Comparison of ENCODE assay signal across 1 cellular context in the genomic region with DNA sequence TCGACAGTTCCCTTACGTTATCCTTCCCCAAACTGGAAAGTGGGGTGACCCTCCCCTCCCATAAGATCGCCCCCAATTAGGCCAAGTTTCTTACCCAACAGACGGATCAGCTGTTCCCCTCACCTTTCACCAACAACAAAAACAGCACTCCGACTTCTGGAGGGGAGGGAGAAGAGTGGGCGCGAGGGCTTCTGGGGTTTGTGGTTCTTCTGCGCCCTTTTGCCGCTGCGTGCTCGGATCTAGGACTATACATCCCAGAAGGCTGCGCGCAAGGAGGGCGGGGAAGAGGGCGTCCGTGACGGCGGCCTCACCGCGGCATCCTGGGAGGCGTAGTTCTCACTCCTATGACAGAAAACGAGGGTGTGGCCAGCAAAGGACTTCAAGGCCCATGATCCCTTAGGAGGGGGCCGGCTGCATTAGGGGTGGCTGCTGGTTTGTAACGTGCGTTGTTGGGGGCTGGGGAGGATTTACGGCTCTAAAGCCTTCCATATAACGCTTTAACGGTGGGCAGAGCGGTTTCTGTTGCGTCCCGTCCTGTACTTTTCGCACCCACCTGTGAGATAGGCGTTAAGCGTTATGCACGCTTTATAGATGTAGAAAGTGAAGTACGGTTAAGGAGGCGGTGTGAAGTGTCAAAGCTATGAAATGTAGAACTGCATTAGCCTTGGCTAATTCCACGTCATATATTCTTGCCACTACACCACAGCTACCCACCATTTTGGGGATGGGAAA.
TF ChIP-seq lines count a peak whose summit lies in the region.

A gene with protein sequence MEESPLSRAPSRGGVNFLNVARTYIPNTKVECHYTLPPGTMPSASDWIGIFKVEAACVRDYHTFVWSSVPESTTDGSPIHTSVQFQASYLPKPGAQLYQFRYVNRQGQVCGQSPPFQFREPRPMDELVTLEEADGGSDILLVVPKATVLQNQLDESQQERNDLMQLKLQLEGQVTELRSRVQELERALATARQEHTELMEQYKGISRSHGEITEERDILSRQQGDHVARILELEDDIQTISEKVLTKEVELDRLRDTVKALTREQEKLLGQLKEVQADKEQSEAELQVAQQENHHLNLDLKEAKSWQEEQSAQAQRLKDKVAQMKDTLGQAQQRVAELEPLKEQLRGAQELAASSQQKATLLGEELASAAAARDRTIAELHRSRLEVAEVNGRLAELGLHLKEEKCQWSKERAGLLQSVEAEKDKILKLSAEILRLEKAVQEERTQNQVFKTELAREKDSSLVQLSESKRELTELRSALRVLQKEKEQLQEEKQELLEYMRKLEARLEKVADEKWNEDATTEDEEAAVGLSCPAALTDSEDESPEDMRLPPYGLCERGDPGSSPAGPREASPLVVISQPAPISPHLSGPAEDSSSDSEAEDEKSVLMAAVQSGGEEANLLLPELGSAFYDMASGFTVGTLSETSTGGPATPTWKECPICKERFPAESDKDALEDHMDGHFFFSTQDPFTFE (minus strand): TSS at position 143 of the 732 bp plus-strand sequence. CDS start 2,210 bp downstream, outside the sequence.

TF ChIP-seq in HepG2, 621 proteins besides CTCF, POLR2A, EP300 and RAD21 (continued from another document and continues in another):
- TF ChIP-seq, protein P1, sequence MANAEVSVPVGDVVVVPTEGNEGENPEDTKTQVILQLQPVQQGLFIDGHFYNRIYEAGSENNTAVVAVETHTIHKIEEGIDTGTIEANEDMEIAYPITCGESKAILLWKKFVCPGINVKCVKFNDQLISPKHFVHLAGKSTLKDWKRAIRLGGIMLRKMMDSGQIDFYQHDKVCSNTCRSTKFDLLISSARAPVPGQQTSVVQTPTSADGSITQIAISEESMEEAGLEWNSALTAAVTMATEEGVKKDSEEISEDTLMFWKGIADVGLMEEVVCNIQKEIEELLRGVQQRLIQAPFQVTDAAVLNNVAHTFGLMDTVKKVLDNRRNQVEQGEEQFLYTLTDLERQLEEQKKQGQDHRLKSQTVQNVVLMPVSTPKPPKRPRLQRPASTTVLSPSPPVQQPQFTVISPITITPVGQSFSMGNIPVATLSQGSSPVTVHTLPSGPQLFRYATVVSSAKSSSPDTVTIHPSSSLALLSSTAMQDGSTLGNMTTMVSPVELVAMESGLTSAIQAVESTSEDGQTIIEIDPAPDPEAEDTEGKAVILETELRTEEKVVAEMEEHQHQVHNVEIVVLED (CRISPR knock-in tag; IDR thresholded peaks at IDR 0.05; ENCODE audit: borderline replicate concordance) = peak; percentile 99
- TF ChIP-seq, protein P2, sequence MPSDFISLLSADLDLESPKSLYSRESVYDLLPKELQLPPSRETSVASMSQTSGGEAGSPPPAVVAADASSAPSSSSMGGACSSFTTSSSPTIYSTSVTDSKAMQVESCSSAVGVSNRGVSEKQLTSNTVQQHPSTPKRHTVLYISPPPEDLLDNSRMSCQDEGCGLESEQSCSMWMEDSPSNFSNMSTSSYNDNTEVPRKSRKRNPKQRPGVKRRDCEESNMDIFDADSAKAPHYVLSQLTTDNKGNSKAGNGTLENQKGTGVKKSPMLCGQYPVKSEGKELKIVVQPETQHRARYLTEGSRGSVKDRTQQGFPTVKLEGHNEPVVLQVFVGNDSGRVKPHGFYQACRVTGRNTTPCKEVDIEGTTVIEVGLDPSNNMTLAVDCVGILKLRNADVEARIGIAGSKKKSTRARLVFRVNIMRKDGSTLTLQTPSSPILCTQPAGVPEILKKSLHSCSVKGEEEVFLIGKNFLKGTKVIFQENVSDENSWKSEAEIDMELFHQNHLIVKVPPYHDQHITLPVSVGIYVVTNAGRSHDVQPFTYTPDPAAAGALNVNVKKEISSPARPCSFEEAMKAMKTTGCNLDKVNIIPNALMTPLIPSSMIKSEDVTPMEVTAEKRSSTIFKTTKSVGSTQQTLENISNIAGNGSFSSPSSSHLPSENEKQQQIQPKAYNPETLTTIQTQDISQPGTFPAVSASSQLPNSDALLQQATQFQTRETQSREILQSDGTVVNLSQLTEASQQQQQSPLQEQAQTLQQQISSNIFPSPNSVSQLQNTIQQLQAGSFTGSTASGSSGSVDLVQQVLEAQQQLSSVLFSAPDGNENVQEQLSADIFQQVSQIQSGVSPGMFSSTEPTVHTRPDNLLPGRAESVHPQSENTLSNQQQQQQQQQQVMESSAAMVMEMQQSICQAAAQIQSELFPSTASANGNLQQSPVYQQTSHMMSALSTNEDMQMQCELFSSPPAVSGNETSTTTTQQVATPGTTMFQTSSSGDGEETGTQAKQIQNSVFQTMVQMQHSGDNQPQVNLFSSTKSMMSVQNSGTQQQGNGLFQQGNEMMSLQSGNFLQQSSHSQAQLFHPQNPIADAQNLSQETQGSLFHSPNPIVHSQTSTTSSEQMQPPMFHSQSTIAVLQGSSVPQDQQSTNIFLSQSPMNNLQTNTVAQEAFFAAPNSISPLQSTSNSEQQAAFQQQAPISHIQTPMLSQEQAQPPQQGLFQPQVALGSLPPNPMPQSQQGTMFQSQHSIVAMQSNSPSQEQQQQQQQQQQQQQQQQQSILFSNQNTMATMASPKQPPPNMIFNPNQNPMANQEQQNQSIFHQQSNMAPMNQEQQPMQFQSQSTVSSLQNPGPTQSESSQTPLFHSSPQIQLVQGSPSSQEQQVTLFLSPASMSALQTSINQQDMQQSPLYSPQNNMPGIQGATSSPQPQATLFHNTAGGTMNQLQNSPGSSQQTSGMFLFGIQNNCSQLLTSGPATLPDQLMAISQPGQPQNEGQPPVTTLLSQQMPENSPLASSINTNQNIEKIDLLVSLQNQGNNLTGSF (CRISPR knock-in tag; IDR thresholded peaks at IDR 0.05) = no peak
- TF ChIP-seq, protein P3, sequence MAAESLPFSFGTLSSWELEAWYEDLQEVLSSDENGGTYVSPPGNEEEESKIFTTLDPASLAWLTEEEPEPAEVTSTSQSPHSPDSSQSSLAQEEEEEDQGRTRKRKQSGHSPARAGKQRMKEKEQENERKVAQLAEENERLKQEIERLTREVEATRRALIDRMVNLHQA (CRISPR knock-in tag; IDR thresholded peaks at IDR 0.05) = no peak
- no peak for TF ChIP-seq EHMT2 (IDR thresholded peaks at IDR 0.05; ENCODE audit: borderline replicate concordance, low read depth, low read length)
- TF ChIP-seq KLF9 (CRISPR knock-in tag; IDR thresholded peaks at IDR 0.05; ENCODE audit: low read depth) = 0 out of 2 replicates have a peak, but pooled peaks have one; percentile 31
- TF ChIP-seq PTBP1 (IDR thresholded peaks at IDR 0.05; ENCODE audit: low read depth, low read length, poor library complexity, severe bottlenecking) = no peak
- TF ChIP-seq, protein P4, sequence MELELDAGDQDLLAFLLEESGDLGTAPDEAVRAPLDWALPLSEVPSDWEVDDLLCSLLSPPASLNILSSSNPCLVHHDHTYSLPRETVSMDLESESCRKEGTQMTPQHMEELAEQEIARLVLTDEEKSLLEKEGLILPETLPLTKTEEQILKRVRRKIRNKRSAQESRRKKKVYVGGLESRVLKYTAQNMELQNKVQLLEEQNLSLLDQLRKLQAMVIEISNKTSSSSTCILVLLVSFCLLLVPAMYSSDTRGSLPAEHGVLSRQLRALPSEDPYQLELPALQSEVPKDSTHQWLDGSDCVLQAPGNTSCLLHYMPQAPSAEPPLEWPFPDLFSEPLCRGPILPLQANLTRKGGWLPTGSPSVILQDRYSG (CRISPR knock-in tag; IDR thresholded peaks at IDR 0.05) = no peak
- TF ChIP-seq, protein P5, sequence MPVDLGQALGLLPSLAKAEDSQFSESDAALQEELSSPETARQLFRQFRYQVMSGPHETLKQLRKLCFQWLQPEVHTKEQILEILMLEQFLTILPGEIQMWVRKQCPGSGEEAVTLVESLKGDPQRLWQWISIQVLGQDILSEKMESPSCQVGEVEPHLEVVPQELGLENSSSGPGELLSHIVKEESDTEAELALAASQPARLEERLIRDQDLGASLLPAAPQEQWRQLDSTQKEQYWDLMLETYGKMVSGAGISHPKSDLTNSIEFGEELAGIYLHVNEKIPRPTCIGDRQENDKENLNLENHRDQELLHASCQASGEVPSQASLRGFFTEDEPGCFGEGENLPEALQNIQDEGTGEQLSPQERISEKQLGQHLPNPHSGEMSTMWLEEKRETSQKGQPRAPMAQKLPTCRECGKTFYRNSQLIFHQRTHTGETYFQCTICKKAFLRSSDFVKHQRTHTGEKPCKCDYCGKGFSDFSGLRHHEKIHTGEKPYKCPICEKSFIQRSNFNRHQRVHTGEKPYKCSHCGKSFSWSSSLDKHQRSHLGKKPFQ (CRISPR knock-in tag; IDR thresholded peaks at IDR 0.05; ENCODE audit: insufficient replicate concordance) = no peak
- TF ChIP-seq ZFP1 (CRISPR knock-in tag; IDR thresholded peaks at IDR 0.05) = no peak
- TF ChIP-seq ZNF12 (CRISPR knock-in tag; IDR thresholded peaks at IDR 0.05) = no peak
- no peak for TF ChIP-seq TCF7 (IDR thresholded peaks at IDR 0.05; ENCODE audit: low read depth)
- no peak for TF ChIP-seq ZNF263 (CRISPR knock-in tag; IDR thresholded peaks at IDR 0.05)
- TF ChIP-seq JARID2 (CRISPR knock-in tag; IDR thresholded peaks at IDR 0.05; ENCODE audit: insufficient replicate concordance) = no peak
- no peak for TF ChIP-seq ZNF552 (CRISPR knock-in tag; IDR thresholded peaks at IDR 0.05; ENCODE audit: borderline replicate concordance)
- TF ChIP-seq, protein P6, sequence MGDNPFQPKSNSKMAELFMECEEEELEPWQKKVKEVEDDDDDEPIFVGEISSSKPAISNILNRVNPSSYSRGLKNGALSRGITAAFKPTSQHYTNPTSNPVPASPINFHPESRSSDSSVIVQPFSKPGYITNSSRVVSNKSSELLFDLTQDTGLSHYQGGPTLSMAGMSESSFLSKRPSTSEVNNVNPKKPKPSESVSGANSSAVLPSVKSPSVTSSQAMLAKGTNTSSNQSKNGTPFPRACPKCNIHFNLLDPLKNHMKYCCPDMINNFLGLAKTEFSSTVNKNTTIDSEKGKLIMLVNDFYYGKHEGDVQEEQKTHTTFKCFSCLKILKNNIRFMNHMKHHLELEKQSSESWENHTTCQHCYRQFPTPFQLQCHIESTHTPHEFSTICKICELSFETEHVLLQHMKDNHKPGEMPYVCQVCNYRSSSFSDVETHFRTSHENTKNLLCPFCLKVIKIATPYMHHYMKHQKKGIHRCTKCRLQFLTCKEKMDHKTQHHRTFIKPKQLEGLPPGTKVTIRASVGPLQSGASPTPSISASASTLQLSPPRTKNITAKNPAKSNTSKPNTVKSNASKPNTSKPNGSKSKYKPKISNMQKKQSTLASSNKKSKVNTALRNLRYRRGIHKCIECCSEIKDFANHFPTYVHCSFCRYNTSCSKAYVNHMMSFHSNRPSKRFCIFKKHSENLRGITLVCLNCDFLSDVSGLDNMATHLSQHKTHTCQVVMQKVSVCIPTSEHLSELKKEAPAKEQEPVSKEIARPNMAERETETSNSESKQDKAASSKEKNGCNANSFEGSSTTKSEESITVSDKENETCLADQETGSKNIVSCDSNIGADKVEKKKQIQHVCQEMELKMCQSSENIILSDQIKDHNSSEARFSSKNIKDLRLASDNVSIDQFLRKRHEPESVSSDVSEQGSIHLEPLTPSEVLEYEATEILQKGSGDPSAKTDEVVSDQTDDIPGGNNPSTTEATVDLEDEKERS (CRISPR knock-in tag; IDR thresholded peaks at IDR 0.05) = peak; percentile 50; the same call in 1 of the 2 replicates
- TF ChIP-seq, protein P7, sequence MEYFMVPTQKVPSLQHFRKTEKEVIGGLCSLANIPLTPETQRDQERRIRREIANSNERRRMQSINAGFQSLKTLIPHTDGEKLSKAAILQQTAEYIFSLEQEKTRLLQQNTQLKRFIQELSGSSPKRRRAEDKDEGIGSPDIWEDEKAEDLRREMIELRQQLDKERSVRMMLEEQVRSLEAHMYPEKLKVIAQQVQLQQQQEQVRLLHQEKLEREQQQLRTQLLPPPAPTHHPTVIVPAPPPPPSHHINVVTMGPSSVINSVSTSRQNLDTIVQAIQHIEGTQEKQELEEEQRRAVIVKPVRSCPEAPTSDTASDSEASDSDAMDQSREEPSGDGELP (IDR thresholded peaks at IDR 0.05; ENCODE audit: borderline replicate concordance, low read depth) = peak; percentile 99
- TF ChIP-seq, protein P8, sequence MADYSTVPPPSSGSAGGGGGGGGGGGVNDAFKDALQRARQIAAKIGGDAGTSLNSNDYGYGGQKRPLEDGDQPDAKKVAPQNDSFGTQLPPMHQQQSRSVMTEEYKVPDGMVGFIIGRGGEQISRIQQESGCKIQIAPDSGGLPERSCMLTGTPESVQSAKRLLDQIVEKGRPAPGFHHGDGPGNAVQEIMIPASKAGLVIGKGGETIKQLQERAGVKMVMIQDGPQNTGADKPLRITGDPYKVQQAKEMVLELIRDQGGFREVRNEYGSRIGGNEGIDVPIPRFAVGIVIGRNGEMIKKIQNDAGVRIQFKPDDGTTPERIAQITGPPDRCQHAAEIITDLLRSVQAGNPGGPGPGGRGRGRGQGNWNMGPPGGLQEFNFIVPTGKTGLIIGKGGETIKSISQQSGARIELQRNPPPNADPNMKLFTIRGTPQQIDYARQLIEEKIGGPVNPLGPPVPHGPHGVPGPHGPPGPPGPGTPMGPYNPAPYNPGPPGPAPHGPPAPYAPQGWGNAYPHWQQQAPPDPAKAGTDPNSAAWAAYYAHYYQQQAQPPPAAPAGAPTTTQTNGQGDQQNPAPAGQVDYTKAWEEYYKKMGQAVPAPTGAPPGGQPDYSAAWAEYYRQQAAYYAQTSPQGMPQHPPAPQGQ (CRISPR knock-in tag; IDR thresholded peaks at IDR 0.05; ENCODE audit: borderline replicate concordance) = no peak
- TF ChIP-seq SKI (IDR thresholded peaks at IDR 0.05; ENCODE audit: partially characterized antibody) = peak; percentile 10
- TF ChIP-seq, protein P9, sequence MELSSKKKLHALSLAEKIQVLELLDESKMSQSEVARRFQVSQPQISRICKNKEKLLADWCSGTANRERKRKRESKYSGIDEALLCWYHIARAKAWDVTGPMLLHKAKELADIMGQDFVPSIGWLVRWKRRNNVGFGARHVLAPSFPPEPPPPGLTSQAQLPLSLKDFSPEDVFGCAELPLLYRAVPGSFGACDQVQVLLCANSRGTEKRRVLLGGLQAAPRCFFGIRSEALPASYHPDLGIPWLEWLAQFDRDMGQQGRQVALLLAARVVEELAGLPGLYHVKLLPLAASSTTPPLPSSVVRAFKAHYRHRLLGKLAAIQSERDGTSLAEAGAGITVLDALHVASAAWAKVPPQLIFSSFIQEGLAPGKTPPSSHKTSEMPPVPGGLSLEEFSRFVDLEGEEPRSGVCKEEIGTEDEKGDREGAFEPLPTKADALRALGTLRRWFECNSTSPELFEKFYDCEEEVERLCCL (CRISPR knock-in tag; IDR thresholded peaks at IDR 0.05; ENCODE audit: borderline replicate concordance) = no peak
- peak; percentile 100 for TF ChIP-seq CREM (IDR thresholded peaks at IDR 0.05)
- TF ChIP-seq CREM (CRISPR knock-in tag; IDR thresholded peaks at IDR 0.05) = peak; percentile 58; the same call in 1 of the 2 replicates
- TF ChIP-seq MTA3 (CRISPR knock-in tag; IDR thresholded peaks at IDR 0.05) = no peak
- TF ChIP-seq FIP1L1 (IDR thresholded peaks at IDR 0.05; ENCODE audit: borderline replicate concordance, insufficient read depth, low read depth, low read length) = no peak
- 0 out of 2 replicates have a peak, but pooled peaks have one; percentile 39 for TF ChIP-seq HES4 (CRISPR knock-in tag; IDR thresholded peaks at IDR 0.05; ENCODE audit: borderline replicate concordance)
- TF ChIP-seq, protein P10, sequence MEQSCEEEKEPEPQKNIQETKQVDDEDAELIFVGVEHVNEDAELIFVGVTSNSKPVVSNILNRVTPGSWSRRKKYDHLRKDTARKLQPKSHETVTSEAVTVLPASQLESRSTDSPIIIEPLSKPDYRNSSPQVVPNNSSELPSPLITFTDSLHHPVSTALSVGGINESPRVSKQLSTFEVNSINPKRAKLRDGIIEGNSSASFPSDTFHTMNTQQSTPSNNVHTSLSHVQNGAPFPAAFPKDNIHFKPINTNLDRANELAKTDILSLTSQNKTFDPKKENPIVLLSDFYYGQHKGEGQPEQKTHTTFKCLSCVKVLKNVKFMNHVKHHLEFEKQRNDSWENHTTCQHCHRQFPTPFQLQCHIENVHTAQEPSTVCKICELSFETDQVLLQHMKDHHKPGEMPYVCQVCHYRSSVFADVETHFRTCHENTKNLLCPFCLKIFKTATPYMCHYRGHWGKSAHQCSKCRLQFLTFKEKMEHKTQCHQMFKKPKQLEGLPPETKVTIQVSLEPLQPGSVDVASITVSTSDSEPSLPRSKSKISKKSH (CRISPR knock-in tag; IDR thresholded peaks at IDR 0.05; ENCODE audit: borderline replicate concordance) = no peak
- 0 out of 2 replicates have a peak, but pooled peaks have one; percentile 39 for TF ChIP-seq DMAP1 (CRISPR knock-in tag; IDR thresholded peaks at IDR 0.05)
- TF ChIP-seq PHF8 (CRISPR knock-in tag; IDR thresholded peaks at IDR 0.05) = peak; percentile 69
- peak; percentile 92 for TF ChIP-seq CREB1 (IDR thresholded peaks at IDR 0.05)
- TF ChIP-seq CREB1 (CRISPR knock-in tag; IDR thresholded peaks at IDR 0.05) = peak; percentile 97
